In the genomic region with DNA sequence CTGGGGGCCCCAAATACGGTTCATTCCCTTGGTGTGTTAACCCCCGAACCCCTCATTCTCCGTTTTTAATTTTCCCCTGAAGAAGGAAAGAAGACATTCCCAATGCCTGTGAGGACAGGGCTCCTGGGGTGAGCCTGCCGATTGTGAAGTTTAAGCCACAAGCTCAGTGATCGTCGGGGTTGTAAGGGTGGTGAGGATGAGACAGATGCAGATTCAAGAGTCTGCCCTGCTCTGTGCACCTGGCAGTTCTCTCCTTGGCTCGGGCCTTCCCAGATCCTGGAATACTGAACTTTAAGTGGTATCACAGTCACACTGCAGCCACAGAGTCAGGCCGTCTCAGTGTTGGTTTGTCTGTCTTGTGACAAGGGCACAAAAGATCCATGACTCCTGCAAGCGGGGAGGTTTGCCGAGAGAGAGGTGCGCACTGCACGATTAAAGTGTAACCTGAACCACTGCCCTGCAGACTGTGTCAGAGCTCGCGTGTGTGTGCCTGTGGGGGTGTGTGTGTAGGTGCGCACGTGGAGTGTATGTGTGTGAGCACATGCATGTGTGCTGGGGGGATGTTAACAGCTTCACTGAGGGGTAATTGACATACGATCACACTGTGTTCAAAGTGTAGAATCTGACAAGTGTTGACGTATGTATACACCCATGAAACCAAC, we compare ENCODE assay signal across 29 cellular contexts.
"Had no signal": no experiment of that assay in that cellular context is flagged by ENCODE, and none has a peak within 500 bp of the region (broad histone marks: within the 10 kb centered on the region; RNA-seq: fewer than 3 reads in every experiment).

No MANE protein-coding gene starts in this region.

- FAIRE-seq: colon, kidney, small intestine had no signal

- H3K4me3 Mint-ChIP-seq: activated CD8-positive, alpha-beta T cell treated with anti-CD3 and anti-CD28 coated beads for 36 hours; activated naive CD4-positive, alpha-beta T cell treated with anti-CD3 and anti-CD28 coated beads, Interleukin-2, amount 10 ng/mL, durations not matched to agents 7 days and 5 days; activated naive CD8-positive, alpha-beta T cell treated with anti-CD3 and anti-CD28 coated beads, Interleukin-2, amount 50 U/mL, for 24 hours; brain; endodermal cell; memory B cell; naive thymus-derived CD8-positive, alpha-beta T cell; stimulated activated naive CD8-positive, alpha-beta T cell treated with anti-CD3 and anti-CD28 coated beads, Interleukin-15, Interleukin-2, amounts not matched to agents 100 ng/mL and 50 ng/mL, for 24 hours had no signal

- H3K9me3 ChIP-seq: suprapubic skin, transverse colon had no signal

- DNase-seq: activated CD4-positive, alpha-beta T cell treated with anti-CD3 and anti-CD28 coated beads for 48 hours; activated CD4-positive, CD25-positive, alpha-beta regulatory T cell; activated CD8-positive, alpha-beta memory T cell treated with anti-CD3 and anti-CD28 coated beads, Interleukin-2, amount 50 U/mL, for 48 hours; activated CD8-positive, alpha-beta T cell treated with anti-CD3 and anti-CD28 coated beads for 36 hours; activated effector memory CD4-positive, alpha-beta T cell treated with Interleukin-2 at 50 U/mL for 16 hours; activated naive CD4-positive, alpha-beta T cell treated with anti-CD3 and anti-CD28 coated beads, Interleukin-2, amount 10 ng/mL, durations not matched to agents 7 days and 5 days; activated naive CD8-positive, alpha-beta T cell treated with anti-CD3 and anti-CD28 coated beads, Interleukin-2, amount 50 U/mL, for 24 hours; activated T-cell treated with anti-CD3 and anti-CD28 coated beads, Interleukin-2, amount 50 U/mL, for 48 hours; anterior cingulate cortex; central memory CD4-positive, alpha-beta T cell; endodermal cell; foreskin melanocyte; glutamatergic neuron; kidney; left ventricle myocardium superior; naive thymus-derived CD8-positive, alpha-beta T cell; posterior cingulate gyrus; right cardiac atrium; small intestine; stimulated activated CD4-positive, alpha-beta T cell treated with anti-CD3 and anti-CD28 coated beads, Interleukin-15, amount 100 ng/mL, for 24 hours; stimulated activated CD4-positive, alpha-beta T cell treated with anti-CD3 and anti-CD28 coated beads, Interleukin-2, amount 100 ng/mL, for 48 hours; T-helper 1 cell; T-helper 9 cell; transverse colon had no signal

- H3K4me1 ChIP-seq: suprapubic skin, transverse colon had no signal

- H3K9me3 Mint-ChIP-seq: activated naive CD4-positive, alpha-beta T cell treated with anti-CD3 and anti-CD28 coated beads, Interleukin-2, amount 10 ng/mL, durations not matched to agents 7 days and 5 days; endodermal cell; stimulated activated naive CD8-positive, alpha-beta T cell treated with anti-CD3 and anti-CD28 coated beads, Interleukin-15, Interleukin-2, amounts not matched to agents 100 ng/mL and 50 ng/mL, for 24 hours had no signal

- H3K4me3 ChIP-seq: suprapubic skin, transverse colon had no signal

- H3K36me3 Mint-ChIP-seq: activated naive CD4-positive, alpha-beta T cell treated with anti-CD3 and anti-CD28 coated beads, Interleukin-2, amount 10 ng/mL, durations not matched to agents 7 days and 5 days; brain; memory B cell had no signal

- H3K36me3 ChIP-seq: suprapubic skin, transverse colon had no signal

- H3K4me1 Mint-ChIP-seq: activated naive CD4-positive, alpha-beta T cell treated with anti-CD3 and anti-CD28 coated beads, Interleukin-2, amount 10 ng/mL, durations not matched to agents 7 days and 5 days; activated naive CD8-positive, alpha-beta T cell treated with anti-CD3 and anti-CD28 coated beads, Interleukin-2, amount 50 U/mL, for 24 hours; memory B cell had no signal

- ATAC-seq: activated CD8-positive, alpha-beta T cell treated with anti-CD3 and anti-CD28 coated beads for 36 hours; activated naive CD8-positive, alpha-beta T cell treated with anti-CD3 and anti-CD28 coated beads, Interleukin-2, amount 50 U/mL, for 24 hours; left ventricle myocardium superior; naive thymus-derived CD8-positive, alpha-beta T cell; right cardiac atrium had no signal

- H3K27me3 Mint-ChIP-seq: activated CD8-positive, alpha-beta T cell treated with anti-CD3 and anti-CD28 coated beads for 36 hours; brain had no signal

- H3K27me3 ChIP-seq: suprapubic skin, transverse colon had no signal

- H3K27ac Mint-ChIP-seq: activated CD8-positive, alpha-beta T cell treated with anti-CD3 and anti-CD28 coated beads for 36 hours; activated naive CD4-positive, alpha-beta T cell treated with anti-CD3 and anti-CD28 coated beads, Interleukin-2, amount 10 ng/mL, durations not matched to agents 7 days and 5 days; activated naive CD8-positive, alpha-beta T cell treated with anti-CD3 and anti-CD28 coated beads, Interleukin-2, amount 50 U/mL, for 24 hours; endodermal cell; memory B cell; naive thymus-derived CD8-positive, alpha-beta T cell; stimulated activated naive CD8-positive, alpha-beta T cell treated with anti-CD3 and anti-CD28 coated beads, Interleukin-15, Interleukin-2, amounts not matched to agents 100 ng/mL and 50 ng/mL, for 24 hours had no signal

- H3K27ac ChIP-seq: suprapubic skin, transverse colon had no signal
